In the genomic region with DNA sequence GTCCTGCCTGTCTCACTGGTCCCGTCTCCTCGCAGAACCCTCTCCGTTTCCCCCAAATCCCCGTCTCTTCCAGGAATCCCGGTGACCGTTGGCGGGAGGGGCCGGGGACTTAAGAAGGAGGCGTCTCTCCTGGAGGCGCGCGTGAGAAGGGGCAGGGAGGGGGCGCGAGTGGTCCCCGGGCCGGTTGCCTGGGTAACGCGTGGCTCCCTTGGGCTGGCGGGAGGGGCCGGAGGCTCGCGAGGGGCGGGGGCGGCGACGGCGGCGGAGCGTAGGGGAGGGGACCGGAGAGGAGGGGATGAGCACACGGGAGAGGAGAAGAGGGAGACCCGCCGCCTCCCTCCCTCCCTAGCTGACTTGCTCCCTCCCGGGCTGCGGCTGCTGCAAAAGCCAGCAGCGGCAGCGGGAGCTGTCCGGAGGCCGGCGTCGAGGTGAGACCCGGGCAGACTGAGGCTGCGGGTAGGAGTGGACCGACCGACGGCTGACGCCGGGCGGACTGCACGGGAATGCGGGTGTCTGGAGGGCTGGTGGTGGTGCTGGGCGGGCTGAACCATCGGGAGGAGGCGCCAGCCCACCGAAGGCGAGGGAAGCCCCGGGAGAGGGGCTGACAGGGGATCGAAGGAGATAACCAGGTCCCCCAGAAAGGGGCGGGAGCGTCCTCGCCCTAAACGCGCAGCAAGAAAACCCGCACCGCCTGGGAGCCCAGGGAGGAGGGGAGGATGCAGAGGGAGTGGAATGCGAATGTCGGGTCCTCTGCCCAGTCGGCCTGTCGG, we compare ENCODE assay signal across 9 cellular contexts. TPM values are rescaled to one million over a fixed set of nuclear protein-coding genes. Genes with fewer than 3 reads are reported as not detected.
A peak's percentile ranks its signal among the peaks of the same experiment; 100 is the strongest.
DNase-seq lines count a peak whose midpoint lies in the region; ATAC-seq and TF ChIP-seq lines count a peak whose summit lies in the region.
"Had no signal": no experiment of that assay in that cellular context is flagged by ENCODE, and none has a peak within 500 bp of the region (broad histone marks: within the 10 kb centered on the region; RNA-seq: fewer than 3 reads in every experiment).

TSS of gene PRRT2 (plus strand) at position 298 of the 770 bp plus-strand sequence. CDS start 862 bp downstream, outside the sequence.

- peaks cover 38% of the 10 kb centered on the region for H3K36me3 ChIP-seq in DND-41 (ENCODE audit: insufficient read depth, low read length)
- peaks cover 11 to 21% (median 13%) of the 10 kb centered on the region in 3 donors for H3K36me3 ChIP-seq in tibial artery

- peaks cover 73% of the 10 kb centered on the region for H3K4me1 ChIP-seq in DND-41 (ENCODE audit: insufficient read depth, low read length)
- H3K4me1 ChIP-seq in tibial artery, result peaks cover 18 to 78% (median 67%) of the 10 kb centered on the region in 4 donors

- ATAC-seq in DND-41 (ENCODE audit: insufficient read depth, low read depth), result no peak
- ATAC-seq in activated CD8-positive, alpha-beta T cell treated with anti-CD3 and anti-CD28 coated beads, Interleukin-2, amount 10 ng/mL, durations not matched to agents 7 days and 5 days, result no peak
- no peak for ATAC-seq in HG02970 (IDR thresholded peaks at IDR 0.05; ENCODE audit: low FRiP score, unreplicated experiment)
- ATAC-seq in HG02571 (IDR thresholded peaks at IDR 0.05; ENCODE audit: unreplicated experiment), result no peak

- no peak within 1 kb of the TSS; a peak in 1 of 4 replicates for H3K4me3 ChIP-seq in DND-41 (ENCODE audit: low read depth in 1 of 2, low read length in 2 of 2)
- H3K4me3 ChIP-seq in tibial artery, result peak within 1 kb of the TSS; percentile 79 to 86

- H3K27ac Mint-ChIP-seq in activated CD8-positive, alpha-beta T cell treated with anti-CD3 and anti-CD28 coated beads, Interleukin-2, amount 10 ng/mL, durations not matched to agents 7 days and 5 days, result peak within 1 kb of the TSS; percentile 77
- peak within 1 kb of the TSS; percentile 32 for H3K27ac Mint-ChIP-seq in endothelial cell (ENCODE audit: unreplicated experiment)

- peak within 1 kb of the TSS; percentile 90 for H3K4me3 Mint-ChIP-seq in activated CD8-positive, alpha-beta T cell treated with anti-CD3 and anti-CD28 coated beads, Interleukin-2, amount 10 ng/mL, durations not matched to agents 7 days and 5 days
- peak within 1 kb of the TSS; percentile 86 for H3K4me3 Mint-ChIP-seq in endothelial cell (ENCODE audit: unreplicated experiment)

- POLR2A ChIA-PET in activated CD8-positive, alpha-beta T cell treated with anti-CD3 and anti-CD28 coated beads, Interleukin-2, amount 10 ng/mL, durations not matched to agents 7 days and 5 days (lab: Charles Lee), result interaction anchor here (0.5 to 2.0 kb wide), 4 partner anchors 8 to 887 kb away, joined by 3 to 5 read pairs (median 4); partner anchors contain the start of genes KIF22 and RABEP2

- H3K4me1 Mint-ChIP-seq in activated CD8-positive, alpha-beta T cell treated with anti-CD3 and anti-CD28 coated beads, Interleukin-2, amount 10 ng/mL, durations not matched to agents 7 days and 5 days (ENCODE audit: low read depth), result peaks cover 67% of the 10 kb centered on the region
- H3K4me1 Mint-ChIP-seq in endothelial cell (ENCODE audit: unreplicated experiment), result peaks cover 57% of the 10 kb centered on the region

- peak; percentile 69 for DNase-seq in DND-41
- DNase-seq in NCI-H1436 (lab: John Stamatoyannopoulos, UW), result peak; percentile 68
- DNase-seq in activated CD8-positive, alpha-beta T cell treated with anti-CD3 and anti-CD28 coated beads, Interleukin-2, amount 10 ng/mL, durations not matched to agents 7 days and 5 days, result peak; percentile 58
- peak; percentile 52 for DNase-seq in endothelial cell (ENCODE audit: low spot score)
- no peak for DNase-seq in mucosa of gallbladder (ENCODE audit: low spot score)
- peak; percentile 82 to 92 for DNase-seq in tibial artery

- H3K9me3 ChIP-seq in DND-41 (ENCODE audit: insufficient read depth, low read length, severe bottlenecking) (no peaks in the 10 kb centered on the region), tibial artery (no peaks in the 10 kb centered on the region)

- peaks cover 42% of the 10 kb centered on the region for H3K36me3 Mint-ChIP-seq in activated CD8-positive, alpha-beta T cell treated with anti-CD3 and anti-CD28 coated beads, Interleukin-2, amount 10 ng/mL, durations not matched to agents 7 days and 5 days (ENCODE audit: low read depth)
- H3K36me3 Mint-ChIP-seq in endothelial cell (ENCODE audit: low read depth, unreplicated experiment), result peaks cover 10% of the 10 kb centered on the region

- no peak within 1 kb of the TSS for H2AFZ ChIP-seq in DND-41 (ENCODE audit: low read depth, low read length)

- H3K27me3 ChIP-seq in DND-41 (ENCODE audit: insufficient read depth, low read length, poor library complexity) (no peaks in the 10 kb centered on the region), tibial artery (no peaks in the 10 kb centered on the region)

- CTCF ChIA-PET in activated CD8-positive, alpha-beta T cell treated with anti-CD3 and anti-CD28 coated beads, Interleukin-2, amount 10 ng/mL, durations not matched to agents 7 days and 5 days (lab: Charles Lee), result interaction anchor here (2.0 to 3.9 kb wide), 2 partner anchors 36 to 111 kb away, joined by 8 to 12 read pairs; no protein-coding TSS in a partner anchor

- H3K9ac ChIP-seq in DND-41 (ENCODE audit: low read depth, low read length), result no peak within 1 kb of the TSS

- H3K9me3 Mint-ChIP-seq in activated CD8-positive, alpha-beta T cell treated with anti-CD3 and anti-CD28 coated beads, Interleukin-2, amount 10 ng/mL, durations not matched to agents 7 days and 5 days (ENCODE audit: insufficient read depth), result no peaks in the 10 kb centered on the region
- no peaks in the 10 kb centered on the region for H3K9me3 Mint-ChIP-seq in endothelial cell (ENCODE audit: unreplicated experiment)

- H3K27me3 Mint-ChIP-seq in activated CD8-positive, alpha-beta T cell treated with anti-CD3 and anti-CD28 coated beads, Interleukin-2, amount 10 ng/mL, durations not matched to agents 7 days and 5 days (ENCODE audit: low read depth), result peaks cover 8% of the 10 kb centered on the region
- peaks cover 31% of the 10 kb centered on the region for H3K27me3 Mint-ChIP-seq in endothelial cell (ENCODE audit: unreplicated experiment)

- H3K27ac ChIP-seq in DND-41 (ENCODE audit: low read length), result peak within 1 kb of the TSS; percentile 1; the same call in 1 of the 2 replicates
- peak within 1 kb of the TSS; percentile 90 to 97 for H3K27ac ChIP-seq in tibial artery

- H3K4me2 ChIP-seq in DND-41 (ENCODE audit: insufficient read depth, low read length), result peak within 1 kb of the TSS; percentile 96; the same call in 1 of the 2 replicates

- TF ChIP-seq CTCF in DND-41 (IDR thresholded peaks at IDR 0.05; ENCODE audit: borderline replicate concordance, extremely low read depth, low read length, poor library complexity, severe bottlenecking), result no peak
- no peak for TF ChIP-seq CTCF in endothelial cell (IDR thresholded peaks at IDR 0.05; ENCODE audit: unreplicated experiment)
- no peak for TF ChIP-seq CTCF in tibial artery (IDR thresholded peaks at IDR 0.05)

- H3K79me2 ChIP-seq in DND-41 (ENCODE audit: insufficient read depth, low read length), result peaks cover 53% of the 10 kb centered on the region

- intact Hi-C loops in tibial artery (cut with DNase I; ENCODE audit: low total_unique reads), result loop anchor here (10.0 kb wide), 1 partner anchor 183 kb away; the partner anchor contains the start of genes HIRIP3 and INO80E

- H4K20me1 ChIP-seq in DND-41 (ENCODE audit: insufficient read depth, low read length), result peaks cover 36% of the 10 kb centered on the region

RNA-seq across cellular contexts. Expression of gene PRRT2, which starts in this region (rescaled TPM):
- total RNA-seq in activated CD8-positive, alpha-beta T cell treated with anti-CD3 and anti-CD28 coated beads, Interleukin-2, amount 10 ng/mL, durations not matched to agents 7 days and 5 days, result under 1 TPM; 0.16 to 0.83 TPM
- 15.0 TPM for total RNA-seq in endothelial cell (ENCODE audit: unreplicated experiment)
- total RNA-seq in mucosa of gallbladder, result 20.8 TPM
- total RNA-seq: SK-MEL-5 had no signal

Comparison
In these comparisons a context has a peak if more than half of its experiments do, and no peak if none do; other contexts are left out.
1. Peak in DNase-seq in activated CD8-positive, alpha-beta T cell treated with anti-CD3 and anti-CD28 coated beads, Interleukin-2, amount 10 ng/mL, durations not matched to agents 7 days and 5 days; RNA of the gene not detected or under 1 TPM.
2. H3K4me3 ChIP-seq: peak in tibial artery (2 of 2); none in DND-41 (0 of 2).